In genomic region chr7:21550076-21550475, GRCh38 we compare ENCODE assay signal across 13 cellular contexts. TPM values are rescaled to one million over a fixed set of nuclear protein-coding genes. Genes with fewer than 3 reads are reported as not detected.
A peak's percentile ranks its signal among the peaks of the same experiment; 100 is the strongest.
DNase-seq lines count a peak whose midpoint lies in the region; TF ChIP-seq lines count a peak whose summit lies in the region.
"Had no signal": no experiment of that assay in that cellular context is flagged by ENCODE, and none has a peak within 500 bp of the region (broad histone marks: within the 10 kb centered on the region; RNA-seq: fewer than 3 reads in every experiment).

No MANE protein-coding gene starts in this region.

- H3K27me3 ChIP-seq in PC-9 (ENCODE audit: insufficient read depth, low read depth), result no peaks in the 10 kb centered on the region

- no peak for TF ChIP-seq CTCF in PC-9 (conservative IDR thresholded peaks at IDR 0.05)
- no peak for TF ChIP-seq CTCF in chondrocyte (IDR thresholded peaks at IDR 0.05)

- H3F3A ChIP-seq in PC-9 (ENCODE audit: insufficient read depth, low read depth), result peaks cover 11% of the 10 kb centered on the region; the same call in 1 of the 2 replicates

- H3K9me2 ChIP-seq in PC-9 (ENCODE audit: insufficient read depth), result no peaks in the 10 kb centered on the region

- no peaks in the 10 kb centered on the region for H3K79me2 ChIP-seq in PC-9 (ENCODE audit: low read depth)

- peaks cover 21% of the 10 kb centered on the region for H3K4me1 ChIP-seq in PC-9 (replicated peaks; ENCODE audit: insufficient read depth)
- H3K4me1 ChIP-seq: HAP-1 had no signal

- H3K36me3 Mint-ChIP-seq in chondrocyte (ENCODE audit: low read depth), result no peaks in the 10 kb centered on the region
- H3K36me3 Mint-ChIP-seq: CD8-positive, alpha-beta memory T cell had no signal

- BruUV-seq in PC-9 (replicated peaks; lab: Mats Ljungman, UMichigan), result no TSS peak

- H3K9me3 ChIP-seq in PC-9 (ENCODE audit: insufficient read depth, low read depth), result no peaks in the 10 kb centered on the region
- H3K9me3 ChIP-seq: HAP-1 had no signal

- CTCF ChIA-PET in PC-9 (lab: Charles Lee), result interaction anchor here (0.6 kb wide), 1 partner anchor 8 kb away, joined by 3 read pairs; no protein-coding TSS in a partner anchor

- H4K20me1 ChIP-seq in PC-9 (ENCODE audit: insufficient read depth), result no peaks in the 10 kb centered on the region

- H3K27ac Mint-ChIP-seq in chondrocyte (ENCODE audit: unreplicated experiment), result no peak overlapping the region
- H3K27ac Mint-ChIP-seq: CD8-positive, alpha-beta memory T cell had no signal

- peak; percentile 36 for DNase-seq in DMS53 (lab: John Stamatoyannopoulos, UW)
- no peak for DNase-seq in DMS53 treated with DMSO at 0.1 percent for 48 hours (lab: John Stamatoyannopoulos, UW; ENCODE audit: unreplicated experiment)
- peak in 1 of 2 experiments; percentile 9 for DNase-seq in PC-9
- no peak for DNase-seq in epithelial cell of prostate (ENCODE audit: low read depth, low spot score)
- DNase-seq in posterior vena cava (ENCODE audit: low spot score), result no peak
- DNase-seq in foreskin melanocyte, result no peak
- DNase-seq in chondrocyte (ENCODE audit: low spot score), result no peak
- DNase-seq: CD8-positive, alpha-beta memory T cell; GF-D8 had no signal

- no peak overlapping the region for H3K4me2 ChIP-seq in PC-9

- no peak overlapping the region for H3K4me3 Mint-ChIP-seq in chondrocyte (ENCODE audit: unreplicated experiment)
- H3K4me3 Mint-ChIP-seq: CD8-positive, alpha-beta memory T cell had no signal

- no peaks in the 10 kb centered on the region for H3K4me1 Mint-ChIP-seq in chondrocyte (ENCODE audit: low read depth)
- H3K4me1 Mint-ChIP-seq: CD8-positive, alpha-beta memory T cell had no signal

- H3K36me3 ChIP-seq in PC-9 (ENCODE audit: low read depth), result no peaks in the 10 kb centered on the region
- H3K36me3 ChIP-seq: HAP-1 had no signal

- H3K27ac ChIP-seq in PC-9, result peak overlapping the region; percentile 68
- H3K27ac ChIP-seq in epithelial cell of prostate, result peak overlapping the region; percentile 85
- H3K27ac ChIP-seq: 22Rv1, HL-60 had no signal

- no peaks in the 10 kb centered on the region for H3K9me3 Mint-ChIP-seq in chondrocyte (ENCODE audit: low read depth)
- H3K9me3 Mint-ChIP-seq: CD8-positive, alpha-beta memory T cell had no signal

- POLR2A ChIA-PET in PC-9 (lab: Charles Lee; ENCODE audit: unreplicated experiment), result no interaction called here

- H2AFZ ChIP-seq in PC-9, result no peak overlapping the region

- no peak overlapping the region for H3K4me3 ChIP-seq in PC-9
- H3K4me3 ChIP-seq: HAP-1, K562 had no signal

- peaks cover 18% of the 10 kb centered on the region for H3K27me3 Mint-ChIP-seq in chondrocyte (ENCODE audit: low read depth)

- intact Hi-C loops in PC-9 (cut with micrococcal nuclease; ENCODE audit: unreplicated experiment), result no loop called here
- intact Hi-C loops in posterior vena cava (cut with DNase I), result no loop called here

RNA-seq across cellular contexts. Expression of gene DNAH11, which starts 7.2 kb away (rescaled TPM):
- not detected in 2 replicates for total RNA-seq in PC-9 (2021)
- under 1 TPM; 0.51 to 0.81 TPM for total RNA-seq in posterior vena cava
- 0.02 TPM in 1 of 3 replicates, not detected in the others for total RNA-seq in chondrocyte
